ENCODE assay signal across 2 cellular contexts in the genomic region with DNA sequence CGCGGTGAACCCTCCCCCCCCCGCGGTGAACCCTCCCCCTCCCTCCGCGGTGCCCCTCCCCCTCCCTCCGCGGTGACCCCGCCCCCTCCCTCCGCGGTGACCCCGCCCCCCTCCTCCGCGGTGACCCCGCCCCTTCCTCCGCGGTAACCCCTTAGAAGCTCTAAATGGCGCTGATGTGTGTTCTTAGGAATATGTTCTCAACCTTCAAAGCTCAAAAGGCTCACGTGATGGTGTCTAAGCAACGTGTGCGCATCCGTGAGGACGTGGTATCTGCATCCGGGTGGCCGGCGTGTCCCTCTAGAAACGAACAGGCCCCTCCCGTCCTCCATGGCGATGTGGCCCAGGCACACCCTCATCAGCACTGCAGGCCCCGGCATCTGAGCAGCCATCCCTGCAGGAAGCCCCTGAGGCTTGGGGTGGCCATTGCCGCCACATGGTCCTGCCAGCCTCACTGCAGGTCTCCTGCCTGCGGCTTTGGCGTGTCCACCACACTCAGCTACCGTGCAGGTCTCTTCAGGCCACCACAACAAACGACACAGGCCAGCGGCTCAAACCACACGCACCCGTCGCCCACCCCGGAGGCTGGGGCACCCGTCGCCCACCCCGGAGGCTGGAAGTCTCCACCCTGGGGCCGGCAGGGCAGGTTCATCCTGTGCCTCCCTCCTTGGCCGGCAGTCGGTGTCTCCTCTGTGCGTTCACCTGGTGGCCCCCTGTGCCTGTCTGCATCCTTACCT.
TF ChIP-seq lines count a peak whose summit lies in the region.

No MANE protein-coding gene starts in this region.

TF ChIP-seq in SK-N-SH treated with all-trans-retinoic acid at 6 μM for 48 hours, 23 proteins besides CTCF, POLR2A, EP300 and RAD21 (continued from another document):
- TF ChIP-seq, protein P1, sequence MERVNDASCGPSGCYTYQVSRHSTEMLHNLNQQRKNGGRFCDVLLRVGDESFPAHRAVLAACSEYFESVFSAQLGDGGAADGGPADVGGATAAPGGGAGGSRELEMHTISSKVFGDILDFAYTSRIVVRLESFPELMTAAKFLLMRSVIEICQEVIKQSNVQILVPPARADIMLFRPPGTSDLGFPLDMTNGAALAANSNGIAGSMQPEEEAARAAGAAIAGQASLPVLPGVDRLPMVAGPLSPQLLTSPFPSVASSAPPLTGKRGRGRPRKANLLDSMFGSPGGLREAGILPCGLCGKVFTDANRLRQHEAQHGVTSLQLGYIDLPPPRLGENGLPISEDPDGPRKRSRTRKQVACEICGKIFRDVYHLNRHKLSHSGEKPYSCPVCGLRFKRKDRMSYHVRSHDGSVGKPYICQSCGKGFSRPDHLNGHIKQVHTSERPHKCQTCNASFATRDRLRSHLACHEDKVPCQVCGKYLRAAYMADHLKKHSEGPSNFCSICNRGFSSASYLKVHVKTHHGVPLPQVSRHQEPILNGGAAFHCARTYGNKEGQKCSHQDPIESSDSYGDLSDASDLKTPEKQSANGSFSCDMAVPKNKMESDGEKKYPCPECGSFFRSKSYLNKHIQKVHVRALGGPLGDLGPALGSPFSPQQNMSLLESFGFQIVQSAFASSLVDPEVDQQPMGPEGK (CRISPR knock-in tag; IDR thresholded peaks at IDR 0.05; ENCODE audit: borderline replicate concordance): no peak
- TF ChIP-seq ZFP30 (CRISPR knock-in tag; IDR thresholded peaks at IDR 0.05): no peak

TF ChIP-seq in K562, 482 proteins besides CTCF, POLR2A, EP300 and RAD21 (continued from another document and continues in another):
- TF ChIP-seq, protein P2, sequence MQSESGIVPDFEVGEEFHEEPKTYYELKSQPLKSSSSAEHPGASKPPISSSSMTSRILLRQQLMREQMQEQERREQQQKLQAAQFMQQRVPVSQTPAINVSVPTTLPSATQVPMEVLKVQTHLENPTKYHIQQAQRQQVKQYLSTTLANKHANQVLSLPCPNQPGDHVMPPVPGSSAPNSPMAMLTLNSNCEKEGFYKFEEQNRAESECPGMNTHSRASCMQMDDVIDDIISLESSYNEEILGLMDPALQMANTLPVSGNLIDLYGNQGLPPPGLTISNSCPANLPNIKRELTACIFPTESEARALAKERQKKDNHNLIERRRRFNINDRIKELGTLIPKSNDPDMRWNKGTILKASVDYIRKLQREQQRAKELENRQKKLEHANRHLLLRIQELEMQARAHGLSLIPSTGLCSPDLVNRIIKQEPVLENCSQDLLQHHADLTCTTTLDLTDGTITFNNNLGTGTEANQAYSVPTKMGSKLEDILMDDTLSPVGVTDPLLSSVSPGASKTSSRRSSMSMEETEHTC (IDR thresholded peaks at IDR 0.05): no peak
- TF ChIP-seq BRCA1 (IDR thresholded peaks at IDR 0.05) (no peak), BRCA1 (CRISPR knock-in tag; IDR thresholded peaks at IDR 0.05) (0 out of 2 replicates have a peak, but pooled peaks have one; percentile 66), HCFC1 (IDR thresholded peaks at IDR 0.05; ENCODE audit: low read depth, low read length) (no peak), SP1 (CRISPR knock-in tag; IDR thresholded peaks at IDR 0.05) (peak; percentile 72), HMG20B (CRISPR knock-in tag; IDR thresholded peaks at IDR 0.05) (no peak), YY1 (IDR thresholded peaks at IDR 0.05; ENCODE audit: borderline replicate concordance in 1 of 3, control insufficient read depth in 1 of 3, extremely low read depth in 1 of 3, insufficient read depth in 3 of 3, insufficient read length in 1 of 3, insufficient replicate concordance in 2 of 3, low read depth in 1 of 3, low read length in 2 of 3) (peak in 1 of 3 experiments; percentile 34), FOXK1 (CRISPR knock-in tag; IDR thresholded peaks at IDR 0.05; ENCODE audit: borderline replicate concordance) (no peak), PHF21A (IDR thresholded peaks at IDR 0.05; ENCODE audit: borderline replicate concordance, low read depth) (no peak), ZNF431 (CRISPR knock-in tag; IDR thresholded peaks at IDR 0.05) (0 out of 2 replicates have a peak, but pooled peaks have one; percentile 22), MTF1 (CRISPR knock-in tag; IDR thresholded peaks at IDR 0.05; ENCODE audit: borderline replicate concordance) (peak; percentile 28; the same call in 1 of the 2 replicates), EP400 (IDR thresholded peaks at IDR 0.05) (no peak), ETV1 (tag; conservative IDR thresholded peaks at IDR 0.05; ENCODE audit: low read depth) (0 out of 2 replicates have a peak, but pooled peaks have one; percentile 13), CSDE1 (IDR thresholded peaks at IDR 0.05) (no peak), NRF1 (conservative IDR thresholded peaks at IDR 0.05 in 1 of 2, IDR thresholded peaks at IDR 0.05 in 1 of 2) (0 out of 4 replicates have a peak, but pooled peaks of 1 of the 2 experiments have one; percentile 10), PHF8 (IDR thresholded peaks at IDR 0.05; ENCODE audit: borderline replicate concordance, low read length) (peak; percentile 27; the same call in 1 of the 2 replicates), RAD51 (IDR thresholded peaks at IDR 0.05; ENCODE audit: borderline replicate concordance, low read depth) (peak; percentile 24; the same call in 1 of the 2 replicates), FIP1L1 (IDR thresholded peaks at IDR 0.05; ENCODE audit: low read depth, low read length, poor library complexity, severe bottlenecking) (peak; percentile 39), NR2C1 (IDR thresholded peaks at IDR 0.05) (no peak; the same call in 1 of the 2 replicates), NR2C1 (tag; IDR thresholded peaks at IDR 0.05) (peak; percentile 51; the same call in 1 of the 2 replicates), ZNF324 (CRISPR knock-in tag; IDR thresholded peaks at IDR 0.05) (no peak), STAG1 (CRISPR knock-in tag; IDR thresholded peaks at IDR 0.05; ENCODE audit: borderline replicate concordance) (0 out of 2 replicates have a peak, but pooled peaks have one; percentile 17), SRSF3 (IDR thresholded peaks at IDR 0.05; ENCODE audit: insufficient read depth, low read length) (no peak), ZNF583 (CRISPR knock-in tag; IDR thresholded peaks at IDR 0.05) (0 out of 2 replicates have a peak, but pooled peaks have one; percentile 35), ZC3H4 (CRISPR knock-in tag; IDR thresholded peaks at IDR 0.05; ENCODE audit: borderline replicate concordance) (peak; percentile 48; the same call in 1 of the 2 replicates)
- TF ChIP-seq, protein P3, sequence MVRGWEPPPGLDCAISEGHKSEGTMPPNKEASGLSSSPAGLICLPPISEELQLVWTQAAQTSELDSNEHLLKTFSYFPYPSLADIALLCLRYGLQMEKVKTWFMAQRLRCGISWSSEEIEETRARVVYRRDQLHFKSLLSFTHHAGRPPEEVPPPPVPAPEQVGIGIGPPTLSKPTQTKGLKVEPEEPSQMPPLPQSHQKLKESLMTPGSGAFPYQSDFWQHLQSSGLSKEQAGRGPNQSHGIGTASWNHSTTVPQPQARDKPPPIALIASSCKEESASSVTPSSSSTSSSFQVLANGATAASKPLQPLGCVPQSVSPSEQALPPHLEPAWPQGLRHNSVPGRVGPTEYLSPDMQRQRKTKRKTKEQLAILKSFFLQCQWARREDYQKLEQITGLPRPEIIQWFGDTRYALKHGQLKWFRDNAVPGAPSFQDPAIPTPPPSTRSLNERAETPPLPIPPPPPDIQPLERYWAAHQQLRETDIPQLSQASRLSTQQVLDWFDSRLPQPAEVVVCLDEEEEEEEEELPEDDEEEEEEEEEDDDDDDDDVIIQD (CRISPR knock-in tag; IDR thresholded peaks at IDR 0.05): 0 out of 2 replicates have a peak, but pooled peaks have one; percentile 31
- TF ChIP-seq, protein P4, sequence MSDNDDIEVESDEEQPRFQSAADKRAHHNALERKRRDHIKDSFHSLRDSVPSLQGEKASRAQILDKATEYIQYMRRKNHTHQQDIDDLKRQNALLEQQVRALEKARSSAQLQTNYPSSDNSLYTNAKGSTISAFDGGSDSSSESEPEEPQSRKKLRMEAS (CRISPR knock-in tag; IDR thresholded peaks at IDR 0.05): peak; percentile 49
- TF ChIP-seq, protein P5, sequence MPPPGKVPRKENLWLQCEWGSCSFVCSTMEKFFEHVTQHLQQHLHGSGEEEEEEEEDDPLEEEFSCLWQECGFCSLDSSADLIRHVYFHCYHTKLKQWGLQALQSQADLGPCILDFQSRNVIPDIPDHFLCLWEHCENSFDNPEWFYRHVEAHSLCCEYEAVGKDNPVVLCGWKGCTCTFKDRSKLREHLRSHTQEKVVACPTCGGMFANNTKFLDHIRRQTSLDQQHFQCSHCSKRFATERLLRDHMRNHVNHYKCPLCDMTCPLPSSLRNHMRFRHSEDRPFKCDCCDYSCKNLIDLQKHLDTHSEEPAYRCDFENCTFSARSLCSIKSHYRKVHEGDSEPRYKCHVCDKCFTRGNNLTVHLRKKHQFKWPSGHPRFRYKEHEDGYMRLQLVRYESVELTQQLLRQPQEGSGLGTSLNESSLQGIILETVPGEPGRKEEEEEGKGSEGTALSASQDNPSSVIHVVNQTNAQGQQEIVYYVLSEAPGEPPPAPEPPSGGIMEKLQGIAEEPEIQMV (tag; conservative IDR thresholded peaks at IDR 0.05; ENCODE audit: low read depth): no peak
- TF ChIP-seq, protein P6, sequence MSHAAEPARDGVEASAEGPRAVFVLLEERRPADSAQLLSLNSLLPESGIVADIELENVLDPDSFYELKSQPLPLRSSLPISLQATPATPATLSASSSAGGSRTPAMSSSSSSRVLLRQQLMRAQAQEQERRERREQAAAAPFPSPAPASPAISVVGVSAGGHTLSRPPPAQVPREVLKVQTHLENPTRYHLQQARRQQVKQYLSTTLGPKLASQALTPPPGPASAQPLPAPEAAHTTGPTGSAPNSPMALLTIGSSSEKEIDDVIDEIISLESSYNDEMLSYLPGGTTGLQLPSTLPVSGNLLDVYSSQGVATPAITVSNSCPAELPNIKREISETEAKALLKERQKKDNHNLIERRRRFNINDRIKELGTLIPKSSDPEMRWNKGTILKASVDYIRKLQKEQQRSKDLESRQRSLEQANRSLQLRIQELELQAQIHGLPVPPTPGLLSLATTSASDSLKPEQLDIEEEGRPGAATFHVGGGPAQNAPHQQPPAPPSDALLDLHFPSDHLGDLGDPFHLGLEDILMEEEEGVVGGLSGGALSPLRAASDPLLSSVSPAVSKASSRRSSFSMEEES (CRISPR knock-in tag; IDR thresholded peaks at IDR 0.05): peak; percentile 36; the same call in 1 of the 2 replicates
- TF ChIP-seq, protein P7, sequence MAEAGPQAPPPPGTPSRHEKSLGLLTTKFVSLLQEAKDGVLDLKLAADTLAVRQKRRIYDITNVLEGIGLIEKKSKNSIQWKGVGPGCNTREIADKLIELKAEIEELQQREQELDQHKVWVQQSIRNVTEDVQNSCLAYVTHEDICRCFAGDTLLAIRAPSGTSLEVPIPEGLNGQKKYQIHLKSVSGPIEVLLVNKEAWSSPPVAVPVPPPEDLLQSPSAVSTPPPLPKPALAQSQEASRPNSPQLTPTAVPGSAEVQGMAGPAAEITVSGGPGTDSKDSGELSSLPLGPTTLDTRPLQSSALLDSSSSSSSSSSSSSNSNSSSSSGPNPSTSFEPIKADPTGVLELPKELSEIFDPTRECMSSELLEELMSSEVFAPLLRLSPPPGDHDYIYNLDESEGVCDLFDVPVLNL (CRISPR knock-in tag; IDR thresholded peaks at IDR 0.05; ENCODE audit: low read depth): peak; percentile 31; the same call in 1 of the 2 replicates
- TF ChIP-seq, protein P8, sequence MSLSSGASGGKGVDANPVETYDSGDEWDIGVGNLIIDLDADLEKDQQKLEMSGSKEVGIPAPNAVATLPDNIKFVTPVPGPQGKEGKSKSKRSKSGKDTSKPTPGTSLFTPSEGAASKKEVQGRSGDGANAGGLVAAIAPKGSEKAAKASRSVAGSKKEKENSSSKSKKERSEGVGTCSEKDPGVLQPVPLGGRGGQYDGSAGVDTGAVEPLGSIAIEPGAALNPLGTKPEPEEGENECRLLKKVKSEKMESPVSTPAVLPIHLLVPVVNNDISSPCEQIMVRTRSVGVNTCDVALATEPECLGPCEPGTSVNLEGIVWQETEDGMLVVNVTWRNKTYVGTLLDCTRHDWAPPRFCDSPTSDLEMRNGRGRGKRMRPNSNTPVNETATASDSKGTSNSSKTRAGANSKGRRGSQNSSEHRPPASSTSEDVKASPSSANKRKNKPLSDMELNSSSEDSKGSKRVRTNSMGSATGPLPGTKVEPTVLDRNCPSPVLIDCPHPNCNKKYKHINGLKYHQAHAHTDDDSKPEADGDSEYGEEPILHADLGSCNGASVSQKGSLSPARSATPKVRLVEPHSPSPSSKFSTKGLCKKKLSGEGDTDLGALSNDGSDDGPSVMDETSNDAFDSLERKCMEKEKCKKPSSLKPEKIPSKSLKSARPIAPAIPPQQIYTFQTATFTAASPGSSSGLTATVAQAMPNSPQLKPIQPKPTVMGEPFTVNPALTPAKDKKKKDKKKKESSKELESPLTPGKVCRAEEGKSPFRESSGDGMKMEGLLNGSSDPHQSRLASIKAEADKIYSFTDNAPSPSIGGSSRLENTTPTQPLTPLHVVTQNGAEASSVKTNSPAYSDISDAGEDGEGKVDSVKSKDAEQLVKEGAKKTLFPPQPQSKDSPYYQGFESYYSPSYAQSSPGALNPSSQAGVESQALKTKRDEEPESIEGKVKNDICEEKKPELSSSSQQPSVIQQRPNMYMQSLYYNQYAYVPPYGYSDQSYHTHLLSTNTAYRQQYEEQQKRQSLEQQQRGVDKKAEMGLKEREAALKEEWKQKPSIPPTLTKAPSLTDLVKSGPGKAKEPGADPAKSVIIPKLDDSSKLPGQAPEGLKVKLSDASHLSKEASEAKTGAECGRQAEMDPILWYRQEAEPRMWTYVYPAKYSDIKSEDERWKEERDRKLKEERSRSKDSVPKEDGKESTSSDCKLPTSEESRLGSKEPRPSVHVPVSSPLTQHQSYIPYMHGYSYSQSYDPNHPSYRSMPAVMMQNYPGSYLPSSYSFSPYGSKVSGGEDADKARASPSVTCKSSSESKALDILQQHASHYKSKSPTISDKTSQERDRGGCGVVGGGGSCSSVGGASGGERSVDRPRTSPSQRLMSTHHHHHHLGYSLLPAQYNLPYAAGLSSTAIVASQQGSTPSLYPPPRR (CRISPR knock-in tag; IDR thresholded peaks at IDR 0.05; ENCODE audit: borderline replicate concordance): no peak
- TF ChIP-seq, protein P9, sequence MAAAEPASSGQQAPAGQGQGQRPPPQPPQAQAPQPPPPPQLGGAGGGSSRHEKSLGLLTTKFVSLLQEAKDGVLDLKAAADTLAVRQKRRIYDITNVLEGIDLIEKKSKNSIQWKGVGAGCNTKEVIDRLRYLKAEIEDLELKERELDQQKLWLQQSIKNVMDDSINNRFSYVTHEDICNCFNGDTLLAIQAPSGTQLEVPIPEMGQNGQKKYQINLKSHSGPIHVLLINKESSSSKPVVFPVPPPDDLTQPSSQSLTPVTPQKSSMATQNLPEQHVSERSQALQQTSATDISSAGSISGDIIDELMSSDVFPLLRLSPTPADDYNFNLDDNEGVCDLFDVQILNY (CRISPR knock-in tag; IDR thresholded peaks at IDR 0.05): 0 out of 2 replicates have a peak, but pooled peaks have one; percentile 43
- TF ChIP-seq, protein P10, sequence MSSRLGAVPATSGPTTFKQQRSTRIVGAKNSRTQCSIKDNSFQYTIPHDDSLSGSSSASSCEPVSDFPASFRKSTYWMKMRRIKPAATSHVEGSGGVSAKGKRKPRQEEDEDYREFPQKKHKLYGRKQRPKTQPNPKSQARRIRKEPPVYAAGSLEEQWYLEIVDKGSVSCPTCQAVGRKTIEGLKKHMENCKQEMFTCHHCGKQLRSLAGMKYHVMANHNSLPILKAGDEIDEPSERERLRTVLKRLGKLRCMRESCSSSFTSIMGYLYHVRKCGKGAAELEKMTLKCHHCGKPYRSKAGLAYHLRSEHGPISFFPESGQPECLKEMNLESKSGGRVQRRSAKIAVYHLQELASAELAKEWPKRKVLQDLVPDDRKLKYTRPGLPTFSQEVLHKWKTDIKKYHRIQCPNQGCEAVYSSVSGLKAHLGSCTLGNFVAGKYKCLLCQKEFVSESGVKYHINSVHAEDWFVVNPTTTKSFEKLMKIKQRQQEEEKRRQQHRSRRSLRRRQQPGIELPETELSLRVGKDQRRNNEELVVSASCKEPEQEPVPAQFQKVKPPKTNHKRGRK (tag; IDR thresholded peaks at IDR 0.05): no peak
